23 cellular contexts compared by ENCODE assay signal in genomic region chr10:129079705-129080104, GRCh38.
DNase-seq lines count a peak whose midpoint lies in the region; ATAC-seq and TF ChIP-seq lines count a peak whose summit lies in the region.
"Had no signal": no experiment of that assay in that cellular context is flagged by ENCODE, and none has a peak within 500 bp of the region (broad histone marks: within the 10 kb centered on the region; RNA-seq: fewer than 3 reads in every experiment).

No MANE protein-coding gene starts in this region.

- TF ChIP-seq POLR2A in suprapubic skin (IDR thresholded peaks at IDR 0.05): no peak

- H3K4me1 ChIP-seq in left ventricle myocardium inferior (peaks cover 10% of the 10 kb centered on the region), suprapubic skin (peaks cover 10% of the 10 kb centered on the region), endodermal cell (ENCODE audit: control insufficient read depth, insufficient read depth, low read length) (no peaks in the 10 kb centered on the region)
- H3K4me1 ChIP-seq: right lobe of liver had no signal

- H3K9me3 ChIP-seq in SK-N-MC (ENCODE audit: low read depth, low read length) (no peaks in the 10 kb centered on the region), left ventricle myocardium inferior (replicated peaks) (peaks cover 34% of the 10 kb centered on the region), suprapubic skin (peaks cover 8% of the 10 kb centered on the region), endodermal cell (ENCODE audit: control insufficient read depth, low read length) (no peaks in the 10 kb centered on the region)
- H3K9me3 ChIP-seq: right lobe of liver had no signal

- intact Hi-C loops in left ventricle myocardium inferior (cut with micrococcal nuclease) (no loop called here), sciatic nerve (cut with DNase I) (no loop called here)

- no peak overlapping the region for H3K4me3 Mint-ChIP-seq in endodermal cell
- H3K4me3 Mint-ChIP-seq: activated CD4-positive, alpha-beta T cell treated with anti-CD3 and anti-CD28 coated beads, Interleukin-2, amount 10 ng/mL, durations not matched to agents 7 days and 5 days; activated naive CD8-positive, alpha-beta T cell treated with anti-CD3 and anti-CD28 coated beads, Interleukin-2, amount 10 ng/mL, durations not matched to agents 7 days and 5 days; mesothelial cell of epicardium; natural killer cell; T-cell had no signal

- no peak overlapping the region for H3K27ac Mint-ChIP-seq in endodermal cell
- H3K27ac Mint-ChIP-seq: activated CD4-positive, alpha-beta T cell treated with anti-CD3 and anti-CD28 coated beads, Interleukin-2, amount 10 ng/mL, durations not matched to agents 7 days and 5 days; activated naive CD8-positive, alpha-beta T cell treated with anti-CD3 and anti-CD28 coated beads, Interleukin-2, amount 10 ng/mL, durations not matched to agents 7 days and 5 days; mesothelial cell of epicardium; natural killer cell; T-cell had no signal

- no peaks in the 10 kb centered on the region for H3K4me1 Mint-ChIP-seq in endodermal cell
- H3K4me1 Mint-ChIP-seq: activated CD4-positive, alpha-beta T cell treated with anti-CD3 and anti-CD28 coated beads, Interleukin-2, amount 10 ng/mL, durations not matched to agents 7 days and 5 days; activated naive CD8-positive, alpha-beta T cell treated with anti-CD3 and anti-CD28 coated beads, Interleukin-2, amount 10 ng/mL, durations not matched to agents 7 days and 5 days; mesothelial cell of epicardium; natural killer cell had no signal

- TF ChIP-seq EP300 in suprapubic skin (IDR thresholded peaks at IDR 0.05): no peak

- DNase-seq in ELF-1 (ENCODE audit: low read depth, low spot score): peak; percentile 27
- DNase-seq in SK-N-MC (ENCODE audit: low read depth, low spot score): peak; percentile 74
- peak; percentile 73 for DNase-seq in left ventricle myocardium inferior
- peak; percentile 71 for DNase-seq in sciatic nerve (ENCODE audit: low spot score)
- DNase-seq in suprapubic skin (ENCODE audit: low spot score in 2 of 2): no peak
- DNase-seq in endodermal cell: no peak
- DNase-seq: activated CD4-positive, alpha-beta T cell treated with anti-CD3 and anti-CD28 coated beads, Interleukin-2, amount 10 ng/mL, durations not matched to agents 7 days and 5 days; activated CD8-positive, alpha-beta memory T cell treated with anti-CD3 and anti-CD28 coated beads, Interleukin-2, amount 50 U/mL, for 4 hours; activated effector memory CD4-positive, alpha-beta T cell treated with Interleukin-2 at 50 U/mL for 16 hours; activated naive CD8-positive, alpha-beta T cell treated with anti-CD3 and anti-CD28 coated beads, Interleukin-2, amount 10 ng/mL, durations not matched to agents 7 days and 5 days; DMS153; effector memory CD4-positive, alpha-beta T cell; esophagus squamous epithelium; GDM1; natural killer cell; NCI-H1417; NCI-H510A treated with DMSO at 0.1 percent for 48 hours; right lobe of liver; SHP77 treated with DMSO at 0.1 percent for 48 hours; T-cell had no signal

- H3K27me3 ChIP-seq in left ventricle myocardium inferior (ENCODE audit: low read depth) (no peaks in the 10 kb centered on the region), suprapubic skin (no peaks in the 10 kb centered on the region), endodermal cell (ENCODE audit: control insufficient read depth, insufficient read depth, low read length, poor library complexity, severe bottlenecking) (no peaks in the 10 kb centered on the region)
- H3K27me3 ChIP-seq: esophagus squamous epithelium, gastroesophageal sphincter, right lobe of liver had no signal

- H3K27ac ChIP-seq in SK-N-MC: peak overlapping the region; percentile 46
- peak overlapping the region; percentile 35 for H3K27ac ChIP-seq in left ventricle myocardium inferior (replicated peaks)
- H3K27ac ChIP-seq in suprapubic skin: no peak overlapping the region
- no peak overlapping the region for H3K27ac ChIP-seq in endodermal cell (ENCODE audit: low read depth, low read length)
- H3K27ac ChIP-seq: esophagus squamous epithelium, gastroesophageal sphincter, right lobe of liver had no signal

- ATAC-seq in sciatic nerve (peak; percentile 28), HG03432 (IDR thresholded peaks at IDR 0.05; ENCODE audit: unreplicated experiment) (no peak)
- ATAC-seq: gastroesophageal sphincter, natural killer cell, T-cell had no signal

- H3K36me3 Mint-ChIP-seq in endodermal cell (ENCODE audit: low read depth): no peaks in the 10 kb centered on the region
- H3K36me3 Mint-ChIP-seq: T-cell had no signal

- TF ChIP-seq CTCF in left ventricle myocardium inferior (IDR thresholded peaks at IDR 0.05; ENCODE audit: borderline replicate concordance): no peak
- TF ChIP-seq CTCF in suprapubic skin (IDR thresholded peaks at IDR 0.05): no peak
- no peak for TF ChIP-seq CTCF in endodermal cell (conservative IDR thresholded peaks at IDR 0.05)

- H3K9ac ChIP-seq in SK-N-MC (ENCODE audit: insufficient read length): no peak overlapping the region
- H3K9ac ChIP-seq in endodermal cell (ENCODE audit: extremely low read depth, low read length, poor library complexity, severe bottlenecking): no peak overlapping the region

- 67% methylated on average over 3 of the region's 3 CpGs for WGBS in suprapubic skin
- 91 to 93% methylated on average over 3 of the region's 3 CpGs for WGBS in endodermal cell (ENCODE audit: insufficient coverage in 1 of 2, insufficient read length in 1 of 2), 2 experiments

- H3K36me3 ChIP-seq in SK-N-MC (ENCODE audit: insufficient read depth, low read length): no peaks in the 10 kb centered on the region
- H3K36me3 ChIP-seq in left ventricle myocardium inferior: no peaks in the 10 kb centered on the region
- H3K36me3 ChIP-seq in suprapubic skin: no peaks in the 10 kb centered on the region
- no peaks in the 10 kb centered on the region for H3K36me3 ChIP-seq in endodermal cell (ENCODE audit: control insufficient read depth, insufficient read depth, low read length)
- H3K36me3 ChIP-seq: esophagus squamous epithelium, gastroesophageal sphincter, right lobe of liver had no signal

- peaks cover 10% of the 10 kb centered on the region for H3K9me3 Mint-ChIP-seq in endodermal cell

- no peaks in the 10 kb centered on the region for H3K27me3 Mint-ChIP-seq in endodermal cell (ENCODE audit: insufficient read depth)
- H3K27me3 Mint-ChIP-seq: T-cell had no signal

- H3K4me3 ChIP-seq in SK-N-MC (peak overlapping the region; percentile 48), left ventricle myocardium inferior (no peak overlapping the region), suprapubic skin (no peak overlapping the region), endodermal cell (ENCODE audit: low read length) (no peak overlapping the region)
- H3K4me3 ChIP-seq: esophagus squamous epithelium, gastroesophageal sphincter, right lobe of liver had no signal

Comparison
In these comparisons a context has a peak if more than half of its experiments do, and no peak if none do; other contexts are left out.
1. DNase-seq: peak in ELF-1 (single experiment), SK-N-MC (single experiment), left ventricle myocardium inferior (single experiment) and sciatic nerve (single experiment); none in suprapubic skin (0 of 2) and endodermal cell (single experiment).
2. H3K27ac ChIP-seq: peak in SK-N-MC (single experiment) and left ventricle myocardium inferior (single experiment); none in suprapubic skin (single experiment) and endodermal cell (single experiment).